In the genomic region with DNA sequence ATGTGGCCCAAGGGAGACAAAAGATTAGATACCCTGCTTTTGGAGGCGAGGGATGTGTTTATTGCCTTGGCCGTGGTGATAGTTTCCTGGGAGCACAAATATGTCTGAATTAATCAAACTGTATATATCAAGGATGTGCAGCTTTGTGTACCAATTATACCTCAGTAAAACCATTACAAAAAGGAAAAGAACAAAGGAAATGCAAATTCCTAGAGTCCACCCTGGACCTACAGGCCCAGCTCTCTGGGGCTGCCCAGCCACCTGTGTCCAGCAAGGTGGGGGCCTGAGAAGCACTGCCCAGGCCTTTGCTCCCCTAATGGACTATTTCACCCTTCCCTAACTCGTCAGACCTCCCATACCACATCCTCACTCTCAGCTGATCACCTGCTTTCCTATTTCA, we compare ENCODE assay signal across 28 cellular contexts.
"Had no signal": no experiment of that assay in that cellular context is flagged by ENCODE, and none has a peak within 500 bp of the region (broad histone marks: within the 10 kb centered on the region; RNA-seq: fewer than 3 reads in every experiment).

No MANE protein-coding gene starts in this region.

- H3K9me3 ChIP-seq: pancreas, psoas muscle, right lobe of liver, sigmoid colon, suprapubic skin, testis, tibial artery, transverse colon, upper lobe of right lung, vagina had no signal

- H3K27me3 Mint-ChIP-seq: naive B cell; naive thymus-derived CD8-positive, alpha-beta T cell; stimulated activated naive CD8-positive, alpha-beta T cell treated with anti-CD3 and anti-CD28 coated beads, Interleukin-15, amount 100 ng/mL, for 72 hours; type B pancreatic cell had no signal

- H3K4me3 Mint-ChIP-seq: naive thymus-derived CD8-positive, alpha-beta T cell; natural killer cell treated with Interleukin-12 subunit alpha and Interleukin-12 subunit beta and Interleukin-15 and Interleukin-18, amount 100 ng/mL, for 72 hours; nephron progenitor cell; neural crest cell; stimulated activated effector memory CD8-positive, alpha-beta T cell treated with anti-CD3 and anti-CD28 coated beads, Interleukin-12 subunit alpha, Interleukin-12 subunit beta, amount 100 ng/mL, for 72 hours; stimulated activated naive CD8-positive, alpha-beta T cell treated with anti-CD3 and anti-CD28 coated beads, Interleukin-15, amount 100 ng/mL, for 72 hours; type B pancreatic cell had no signal

- ATAC-seq: naive thymus-derived CD8-positive, alpha-beta T cell; natural killer cell treated with Interleukin-12 subunit alpha and Interleukin-12 subunit beta and Interleukin-15 and Interleukin-18, amount 100 ng/mL, for 72 hours; pancreas; psoas muscle; right cardiac atrium; right lobe of liver; stimulated activated effector memory CD8-positive, alpha-beta T cell treated with anti-CD3 and anti-CD28 coated beads, Interleukin-12 subunit alpha, Interleukin-12 subunit beta, amount 100 ng/mL, for 72 hours; stimulated activated naive CD8-positive, alpha-beta T cell treated with anti-CD3 and anti-CD28 coated beads, Interleukin-15, amount 100 ng/mL, for 72 hours; stimulated activated naive CD8-positive, alpha-beta T cell treated with anti-CD3 and anti-CD28 coated beads, Interleukin-15, Interleukin-2, amounts not matched to agents 100 U/mL and 50 U/mL, for 24 hours; upper lobe of right lung had no signal

- H3K27ac ChIP-seq: pancreas, psoas muscle, right lobe of liver, sigmoid colon, suprapubic skin, testis, tibial artery, transverse colon, upper lobe of right lung, vagina had no signal

- H3K27ac Mint-ChIP-seq: naive thymus-derived CD8-positive, alpha-beta T cell; natural killer cell treated with Interleukin-12 subunit alpha and Interleukin-12 subunit beta and Interleukin-15 and Interleukin-18, amount 100 ng/mL, for 72 hours; nephron progenitor cell; stimulated activated effector memory CD8-positive, alpha-beta T cell treated with anti-CD3 and anti-CD28 coated beads, Interleukin-12 subunit alpha, Interleukin-12 subunit beta, amount 100 ng/mL, for 72 hours; type B pancreatic cell had no signal

- H3K4me3 ChIP-seq: pancreas, psoas muscle, right lobe of liver, sigmoid colon, suprapubic skin, testis, tibial artery, transverse colon, upper lobe of right lung, vagina had no signal

- H3K36me3 ChIP-seq: pancreas, right lobe of liver, suprapubic skin, transverse colon, upper lobe of right lung, vagina had no signal

- H3K36me3 Mint-ChIP-seq: naive B cell; natural killer cell treated with Interleukin-12 subunit alpha and Interleukin-12 subunit beta and Interleukin-15 and Interleukin-18, amount 100 ng/mL, for 72 hours; stimulated activated effector memory CD8-positive, alpha-beta T cell treated with anti-CD3 and anti-CD28 coated beads, Interleukin-12 subunit alpha, Interleukin-12 subunit beta, amount 100 ng/mL, for 72 hours had no signal

- H3K9me3 Mint-ChIP-seq: naive B cell; natural killer cell treated with Interleukin-12 subunit alpha and Interleukin-12 subunit beta and Interleukin-15 and Interleukin-18, amount 100 ng/mL, for 72 hours; neural crest cell; stimulated activated effector memory CD8-positive, alpha-beta T cell treated with anti-CD3 and anti-CD28 coated beads, Interleukin-12 subunit alpha, Interleukin-12 subunit beta, amount 100 ng/mL, for 72 hours; type B pancreatic cell had no signal

- DNase-seq: naive B cell; naive thymus-derived CD8-positive, alpha-beta T cell; nephron progenitor cell; occipital lobe; pancreas; psoas muscle; right cardiac atrium; right lobe of liver; sigmoid colon; small intestine; stimulated activated CD4-positive, alpha-beta T cell treated with anti-CD3 and anti-CD28 coated beads, Interleukin-15, amount 100 ng/mL, for 24 hours; stimulated activated CD4-positive, alpha-beta T cell treated with anti-CD3 and anti-CD28 coated beads, Interleukin-2, amount 100 ng/mL, for 24 hours; stimulated activated CD4-positive, alpha-beta T cell treated with anti-CD3 and anti-CD28 coated beads, Interleukin-2, amount 100 ng/mL, for 48 hours; stimulated activated CD4-positive, alpha-beta T cell treated with anti-CD3 and anti-CD28 coated beads, Interleukin-4, amount 100 ng/mL, for 24 hours; stimulated activated naive CD4-positive, alpha-beta T cell; stimulated activated naive CD8-positive, alpha-beta T cell treated with anti-CD3 and anti-CD28 coated beads, Interleukin-15, amount 100 ng/mL, for 72 hours; stimulated activated naive CD8-positive, alpha-beta T cell treated with anti-CD3 and anti-CD28 coated beads, Interleukin-15, Interleukin-2, amounts not matched to agents 100 U/mL and 50 U/mL, for 24 hours; substantia nigra; testis; tibial artery; transverse colon; upper lobe of right lung had no signal

- H3K4me1 ChIP-seq: pancreas, psoas muscle, right lobe of liver, sigmoid colon, testis, tibial artery, upper lobe of right lung, vagina had no signal
